2 cellular contexts compared by ENCODE assay signal in genomic region chr11:94304559-94304958, GRCh38.
TF ChIP-seq lines count a peak whose summit lies in the region.

Gene IZUMO1R, plus strand, starts transcription at chr11:94304580. Its CDS starts 1,057 bp downstream, at chr11:94305637.

TF ChIP-seq in GM23338, 12 proteins besides CTCF, POLR2A, EP300 and RAD21:
- no peak for TF ChIP-seq NANOG (IDR thresholded peaks at IDR 0.05; ENCODE audit: borderline replicate concordance)
- no peak for TF ChIP-seq STAT1 (IDR thresholded peaks at IDR 0.05; ENCODE audit: unreplicated experiment)
- TF ChIP-seq POLR2AphosphoS5 (IDR thresholded peaks at IDR 0.05; ENCODE audit: low read depth), result no peak
- TF ChIP-seq JUNB (IDR thresholded peaks at IDR 0.05; ENCODE audit: unreplicated experiment), result no peak
- TF ChIP-seq ZNF331 (CRISPR knock-in tag; IDR thresholded peaks at IDR 0.05; ENCODE audit: low read depth), result no peak
- no peak for TF ChIP-seq EZH2 (IDR thresholded peaks at IDR 0.05; ENCODE audit: low read depth, unreplicated experiment)
- TF ChIP-seq CREB1 (CRISPR knock-in tag; IDR thresholded peaks at IDR 0.05; ENCODE audit: low read depth), result no peak
- no peak for TF ChIP-seq ZNF462 (CRISPR knock-in tag; IDR thresholded peaks at IDR 0.05)
- TF ChIP-seq ETS1 (IDR thresholded peaks at IDR 0.05), result no peak

TF ChIP-seq in IMR-90, 13 proteins besides CTCF, POLR2A, EP300 and RAD21:
- TF ChIP-seq BHLHE40 (IDR thresholded peaks at IDR 0.05; ENCODE audit: low read depth, low read length) (no peak), FOS (IDR thresholded peaks at IDR 0.05; ENCODE audit: low read depth, low read length) (no peak), NFE2L2 (IDR thresholded peaks at IDR 0.05; ENCODE audit: low read depth, low read length) (no peak), MAFK (IDR thresholded peaks at IDR 0.05; ENCODE audit: low read depth, low read length) (no peak), USF2 (IDR thresholded peaks at IDR 0.05; ENCODE audit: low read depth, low read length) (no peak), RCOR1 (IDR thresholded peaks at IDR 0.05; ENCODE audit: insufficient replicate concordance, low read length) (no peak), CHD1 (IDR thresholded peaks at IDR 0.05; ENCODE audit: low read depth, low read length) (no peak), RFX5 (IDR thresholded peaks at IDR 0.05; ENCODE audit: low read depth, low read length) (no peak), MAZ (IDR thresholded peaks at IDR 0.05; ENCODE audit: borderline replicate concordance, low read depth, low read length) (no peak), SMC3 (IDR thresholded peaks at IDR 0.05; ENCODE audit: low read depth, low read length) (no peak), ELK1 (IDR thresholded peaks at IDR 0.05; ENCODE audit: borderline replicate concordance, low read depth, low read length) (no peak), MXI1 (IDR thresholded peaks at IDR 0.05; ENCODE audit: borderline replicate concordance, low read depth, low read length) (no peak), CEBPB (IDR thresholded peaks at IDR 0.05; ENCODE audit: low read depth, low read length) (no peak)
